In genomic region chr16:75578725-75579124, GRCh38 we compare ENCODE assay signal across 18 cellular contexts. TPM values are rescaled to one million over a fixed set of nuclear protein-coding genes. Genes with fewer than 3 reads are reported as not detected.
A peak's percentile ranks its signal among the peaks of the same experiment; 100 is the strongest.
DNase-seq lines count a peak whose midpoint lies in the region; ATAC-seq and TF ChIP-seq lines count a peak whose summit lies in the region.
"Had no signal": no experiment of that assay in that cellular context is flagged by ENCODE, and none has a peak within 500 bp of the region (broad histone marks: within the 10 kb centered on the region; RNA-seq: fewer than 3 reads in every experiment).

No MANE protein-coding gene starts in this region.

- peak; percentile 57 for ATAC-seq in activated CD4-positive, alpha-beta T cell treated with anti-CD3 and anti-CD28 coated beads for 36 hours
- ATAC-seq in activated T-helper 17 cell treated with anti-CD3 and anti-CD28 coated beads, Interleukin-2, amount 50 U/mL, for 72 hours (replicated peaks): no peak

- no peak for DNase-seq in activated CD4-positive, alpha-beta T cell treated with anti-CD3 and anti-CD28 coated beads for 36 hours
- DNase-seq in activated CD4-positive, alpha-beta T cell treated with anti-CD3 and anti-CD28 coated beads, Interleukin-2, amount 10 ng/mL, durations not matched to agents 7 days and 5 days: no peak
- DNase-seq in endothelial cell (ENCODE audit: low spot score) (no peak), esophagus squamous epithelium (lab: John Stamatoyannopoulos, UW) (no peak), progenitor cell of endocrine pancreas (ENCODE audit: low spot score, unreplicated experiment) (no peak)
- DNase-seq in central memory CD4-positive, alpha-beta T cell: no peak
- DNase-seq: DMS53, HCEC 1CT, NCI-H1436, NCI-H2081, NCI-H524, OCI-M1, RPMI8226 had no signal

- H3K27ac ChIP-seq in BLaER1 (no peak overlapping the region), esophagus squamous epithelium (no peak overlapping the region)

- peaks cover 23% of the 10 kb centered on the region for H3K36me3 Mint-ChIP-seq in activated CD4-positive, alpha-beta T cell treated with anti-CD3 and anti-CD28 coated beads for 36 hours (ENCODE audit: low read depth)
- H3K36me3 Mint-ChIP-seq in activated CD4-positive, alpha-beta T cell treated with anti-CD3 and anti-CD28 coated beads, Interleukin-2, amount 10 ng/mL, durations not matched to agents 7 days and 5 days (ENCODE audit: low read depth): peaks cover 30% of the 10 kb centered on the region
- H3K36me3 Mint-ChIP-seq in activated T-helper 17 cell treated with anti-CD3 and anti-CD28 coated beads, Interleukin-2, amount 50 U/mL, for 72 hours (ENCODE audit: low read depth): peaks cover 72% of the 10 kb centered on the region
- H3K36me3 Mint-ChIP-seq in endothelial cell (ENCODE audit: low read depth, unreplicated experiment) (peaks cover 43% of the 10 kb centered on the region), progenitor cell of endocrine pancreas (ENCODE audit: insufficient read depth) (peaks cover 19% of the 10 kb centered on the region)

- WGBS in esophagus squamous epithelium, 2 donors: 90 to 94% methylated on average over 2 of the region's 2 CpGs

- H3K9me3 Mint-ChIP-seq in activated CD4-positive, alpha-beta T cell treated with anti-CD3 and anti-CD28 coated beads for 36 hours (ENCODE audit: low read depth): no peaks in the 10 kb centered on the region
- no peaks in the 10 kb centered on the region for H3K9me3 Mint-ChIP-seq in activated CD4-positive, alpha-beta T cell treated with anti-CD3 and anti-CD28 coated beads, Interleukin-2, amount 10 ng/mL, durations not matched to agents 7 days and 5 days
- H3K9me3 Mint-ChIP-seq in activated T-helper 17 cell treated with anti-CD3 and anti-CD28 coated beads, Interleukin-2, amount 50 U/mL, for 72 hours: no peaks in the 10 kb centered on the region
- H3K9me3 Mint-ChIP-seq in endothelial cell (ENCODE audit: unreplicated experiment) (no peaks in the 10 kb centered on the region), progenitor cell of endocrine pancreas (ENCODE audit: low read depth) (no peaks in the 10 kb centered on the region)
- H3K9me3 Mint-ChIP-seq: CD14-positive monocyte had no signal

- H3K9ac ChIP-seq in BLaER1: no peak overlapping the region

- intact Hi-C loops in activated CD4-positive, alpha-beta T cell treated with anti-CD3 and anti-CD28 coated beads for 36 hours (cut with DNase I, micrococcal nuclease): no loop called here
- intact Hi-C loops in esophagus squamous epithelium (cut with DNase I): no loop called here

- CTCF ChIA-PET in activated CD4-positive, alpha-beta T cell treated with anti-CD3 and anti-CD28 coated beads for 36 hours (lab: Charles Lee): interaction anchor here (0.9 to 1.2 kb wide), 3 partner anchors 11 to 379 kb away, joined by 3 read pairs; no protein-coding TSS in a partner anchor
- CTCF ChIA-PET in activated CD4-positive, alpha-beta T cell treated with anti-CD3 and anti-CD28 coated beads, Interleukin-2, amount 10 ng/mL, durations not matched to agents 7 days and 5 days (lab: Charles Lee): no interaction called here

- peaks cover 42% of the 10 kb centered on the region for H4K20me1 ChIP-seq in BLaER1

- no peaks in the 10 kb centered on the region for H3K27me3 Mint-ChIP-seq in activated CD4-positive, alpha-beta T cell treated with anti-CD3 and anti-CD28 coated beads for 36 hours
- H3K27me3 Mint-ChIP-seq in activated CD4-positive, alpha-beta T cell treated with anti-CD3 and anti-CD28 coated beads, Interleukin-2, amount 10 ng/mL, durations not matched to agents 7 days and 5 days: no peaks in the 10 kb centered on the region
- H3K27me3 Mint-ChIP-seq in activated T-helper 17 cell treated with anti-CD3 and anti-CD28 coated beads, Interleukin-2, amount 50 U/mL, for 72 hours: no peaks in the 10 kb centered on the region
- no peaks in the 10 kb centered on the region for H3K27me3 Mint-ChIP-seq in endothelial cell (ENCODE audit: unreplicated experiment)
- H3K27me3 Mint-ChIP-seq in progenitor cell of endocrine pancreas: no peaks in the 10 kb centered on the region

- TF ChIP-seq POLR2A in esophagus squamous epithelium (IDR thresholded peaks at IDR 0.05): no peak

- H3K4me1 ChIP-seq in BLaER1 (peaks cover 24% of the 10 kb centered on the region), esophagus squamous epithelium (no peaks in the 10 kb centered on the region)

- no peaks in the 10 kb centered on the region for H3K27me3 ChIP-seq in BLaER1
- no peaks in the 10 kb centered on the region for H3K27me3 ChIP-seq in esophagus squamous epithelium

- TF ChIP-seq CTCF in endothelial cell (IDR thresholded peaks at IDR 0.05; ENCODE audit: unreplicated experiment) (no peak), esophagus squamous epithelium (IDR thresholded peaks at IDR 0.05) (no peak), progenitor cell of endocrine pancreas (IDR thresholded peaks at IDR 0.05; ENCODE audit: unreplicated experiment) (no peak)

- no peak overlapping the region for H3K4me3 Mint-ChIP-seq in activated CD4-positive, alpha-beta T cell treated with anti-CD3 and anti-CD28 coated beads for 36 hours
- H3K4me3 Mint-ChIP-seq in activated CD4-positive, alpha-beta T cell treated with anti-CD3 and anti-CD28 coated beads, Interleukin-2, amount 10 ng/mL, durations not matched to agents 7 days and 5 days: no peak overlapping the region
- no peak overlapping the region for H3K4me3 Mint-ChIP-seq in activated T-helper 17 cell treated with anti-CD3 and anti-CD28 coated beads, Interleukin-2, amount 50 U/mL, for 72 hours
- no peak overlapping the region for H3K4me3 Mint-ChIP-seq in endothelial cell (ENCODE audit: unreplicated experiment)
- H3K4me3 Mint-ChIP-seq in progenitor cell of endocrine pancreas (ENCODE audit: low read depth): no peak overlapping the region
- H3K4me3 Mint-ChIP-seq: CD14-positive monocyte had no signal

- H3K4me1 Mint-ChIP-seq in activated CD4-positive, alpha-beta T cell treated with anti-CD3 and anti-CD28 coated beads for 36 hours: peaks cover 21% of the 10 kb centered on the region
- peaks cover 14% of the 10 kb centered on the region for H3K4me1 Mint-ChIP-seq in activated CD4-positive, alpha-beta T cell treated with anti-CD3 and anti-CD28 coated beads, Interleukin-2, amount 10 ng/mL, durations not matched to agents 7 days and 5 days
- H3K4me1 Mint-ChIP-seq in activated T-helper 17 cell treated with anti-CD3 and anti-CD28 coated beads, Interleukin-2, amount 50 U/mL, for 72 hours: peaks cover 9% of the 10 kb centered on the region
- H3K4me1 Mint-ChIP-seq in endothelial cell (ENCODE audit: unreplicated experiment) (peaks cover 13% of the 10 kb centered on the region), progenitor cell of endocrine pancreas (ENCODE audit: low read depth) (peaks cover 2% of the 10 kb centered on the region)

- H3K9me3 ChIP-seq in BLaER1 (no peaks in the 10 kb centered on the region), esophagus squamous epithelium (no peaks in the 10 kb centered on the region)

- POLR2A ChIA-PET in activated CD4-positive, alpha-beta T cell treated with anti-CD3 and anti-CD28 coated beads for 36 hours (lab: Charles Lee): interaction anchor here (0.6 kb wide), 1 partner anchor 11 kb away, joined by 3 read pairs; no protein-coding TSS in a partner anchor
- POLR2A ChIA-PET in activated CD4-positive, alpha-beta T cell treated with anti-CD3 and anti-CD28 coated beads, Interleukin-2, amount 10 ng/mL, durations not matched to agents 7 days and 5 days (lab: Charles Lee): no interaction called here

- H3K36me3 ChIP-seq in BLaER1 (peaks cover 67% of the 10 kb centered on the region), esophagus squamous epithelium (peaks cover 5 to 74% (median 38%) of the 10 kb centered on the region in 3 donors)

- peak overlapping the region; percentile 49 for H3K27ac Mint-ChIP-seq in activated CD4-positive, alpha-beta T cell treated with anti-CD3 and anti-CD28 coated beads for 36 hours
- H3K27ac Mint-ChIP-seq in activated CD4-positive, alpha-beta T cell treated with anti-CD3 and anti-CD28 coated beads, Interleukin-2, amount 10 ng/mL, durations not matched to agents 7 days and 5 days: no peak overlapping the region
- peak overlapping the region; percentile 9 for H3K27ac Mint-ChIP-seq in activated T-helper 17 cell treated with anti-CD3 and anti-CD28 coated beads, Interleukin-2, amount 50 U/mL, for 72 hours
- H3K27ac Mint-ChIP-seq in endothelial cell (ENCODE audit: unreplicated experiment) (peak overlapping the region; percentile 36), progenitor cell of endocrine pancreas (no peak overlapping the region)

- no peak overlapping the region for H3K4me3 ChIP-seq in BLaER1
- H3K4me3 ChIP-seq in esophagus squamous epithelium: no peak overlapping the region

- H3K4me2 ChIP-seq in BLaER1: peak overlapping the region; percentile 30

RNA-seq across cellular contexts. Expression of gene GABARAPL2, which starts 12.5 kb away (rescaled TPM):
- total RNA-seq in activated CD4-positive, alpha-beta T cell treated with anti-CD3 and anti-CD28 coated beads for 36 hours: 10 to 100 TPM; 31.9 to 58.0 TPM
- total RNA-seq in activated CD4-positive, alpha-beta T cell treated with anti-CD3 and anti-CD28 coated beads, Interleukin-2, amount 10 ng/mL, durations not matched to agents 7 days and 5 days: 10 to 100 TPM; 60.7 to 66.2 TPM
- 10 to 100 TPM; 67.3 to 69.4 TPM for total RNA-seq in activated T-helper 17 cell treated with anti-CD3 and anti-CD28 coated beads, Interleukin-2, amount 50 U/mL, for 72 hours
- 222 TPM for total RNA-seq in endothelial cell (ENCODE audit: unreplicated experiment)
- 10 to 100 TPM; 47.4 to 75.0 (median 65.2) TPM for total RNA-seq in esophagus squamous epithelium
- total RNA-seq in progenitor cell of endocrine pancreas: 75.0 and 79.0 TPM in 2 replicates

RNA-seq across cellular contexts. Expression of gene TMEM231, which starts 22.7 kb away (rescaled TPM):
- 1 to 10 TPM; 3.6 to 4.1 TPM for total RNA-seq in activated CD4-positive, alpha-beta T cell treated with anti-CD3 and anti-CD28 coated beads for 36 hours
- 1 to 10 TPM; 1.9 to 2.2 TPM for total RNA-seq in activated CD4-positive, alpha-beta T cell treated with anti-CD3 and anti-CD28 coated beads, Interleukin-2, amount 10 ng/mL, durations not matched to agents 7 days and 5 days
- total RNA-seq in activated T-helper 17 cell treated with anti-CD3 and anti-CD28 coated beads, Interleukin-2, amount 50 U/mL, for 72 hours: 1 to 10 TPM; 2.1 to 3.2 TPM
- total RNA-seq in endothelial cell (ENCODE audit: unreplicated experiment): 14.5 TPM
- 1 to 10 TPM; 1.2 to 4.2 (median 1.9) TPM for total RNA-seq in esophagus squamous epithelium
- 10.8 and 13.1 TPM in 2 replicates for total RNA-seq in progenitor cell of endocrine pancreas

RNA-seq across cellular contexts. Expression of gene CHST5, which starts 42.8 kb away (rescaled TPM):
- under 1 TPM; 0.40 to 0.41 TPM for total RNA-seq in activated CD4-positive, alpha-beta T cell treated with anti-CD3 and anti-CD28 coated beads for 36 hours
- under 1 TPM in 1 of 2 experiments, not detected in 1; 0.06 TPM for total RNA-seq in activated CD4-positive, alpha-beta T cell treated with anti-CD3 and anti-CD28 coated beads, Interleukin-2, amount 10 ng/mL, durations not matched to agents 7 days and 5 days
- total RNA-seq in activated T-helper 17 cell treated with anti-CD3 and anti-CD28 coated beads, Interleukin-2, amount 50 U/mL, for 72 hours: not detected
- 0.13 TPM for total RNA-seq in endothelial cell (ENCODE audit: unreplicated experiment)
- under 1 TPM in 1 of 4 donors, not detected in 3; 0.19 TPM for total RNA-seq in esophagus squamous epithelium
- 0.24 and 0.93 TPM in 2 replicates for total RNA-seq in progenitor cell of endocrine pancreas
- total RNA-seq: A172, LHCN-M2 had no signal

RNA-seq across cellular contexts. Expression of gene ADAT1, which starts 44.4 kb away (rescaled TPM):
- total RNA-seq in activated CD4-positive, alpha-beta T cell treated with anti-CD3 and anti-CD28 coated beads for 36 hours: 10 to 100 TPM; 48.3 to 55.7 TPM
- total RNA-seq in activated CD4-positive, alpha-beta T cell treated with anti-CD3 and anti-CD28 coated beads, Interleukin-2, amount 10 ng/mL, durations not matched to agents 7 days and 5 days: 10 to 100 TPM; 60.3 to 66.1 TPM
- 10 to 100 TPM; 25.6 to 48.9 TPM for total RNA-seq in activated T-helper 17 cell treated with anti-CD3 and anti-CD28 coated beads, Interleukin-2, amount 50 U/mL, for 72 hours
- 137 TPM for total RNA-seq in endothelial cell (ENCODE audit: unreplicated experiment)
- total RNA-seq in esophagus squamous epithelium: 10 to 100 TPM; 17.9 to 35.2 (median 25.3) TPM
- total RNA-seq in progenitor cell of endocrine pancreas: 61.2 and 65.8 TPM in 2 replicates

Comparison
In these comparisons a context has a peak if more than half of its experiments do, and no peak if none do; other contexts are left out.
1. H3K27ac Mint-ChIP-seq: peak in activated CD4-positive, alpha-beta T cell treated with anti-CD3 and anti-CD28 coated beads for 36 hours (single experiment), activated T-helper 17 cell treated with anti-CD3 and anti-CD28 coated beads, Interleukin-2, amount 50 U/mL, for 72 hours (single experiment) and endothelial cell (single experiment); none in activated CD4-positive, alpha-beta T cell treated with anti-CD3 and anti-CD28 coated beads, Interleukin-2, amount 10 ng/mL, durations not matched to agents 7 days and 5 days (single experiment) and progenitor cell of endocrine pancreas (single experiment).